Comparison of ENCODE assay signal across 1 cellular context in the genomic region with DNA sequence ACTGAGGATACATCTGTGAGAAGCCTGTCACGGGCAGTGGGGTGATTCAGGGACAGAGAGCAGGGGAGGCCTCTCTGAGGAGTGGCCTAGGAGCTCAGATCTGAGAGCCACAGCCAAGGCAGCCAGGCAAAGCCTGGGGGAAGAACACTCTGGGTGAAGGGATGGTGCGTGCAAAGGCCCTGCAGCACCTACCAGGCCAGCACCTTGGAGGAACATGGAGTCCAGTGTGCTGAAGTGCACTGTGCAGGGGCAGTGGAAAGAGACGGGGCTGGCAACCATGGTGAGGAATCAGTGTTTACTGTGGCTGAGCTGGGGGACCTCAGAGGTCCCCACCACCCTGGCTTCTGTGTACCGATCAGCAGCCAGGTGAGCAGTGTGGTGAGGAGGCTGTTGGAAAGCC.
TF ChIP-seq lines count a peak whose summit lies in the region.

No MANE protein-coding gene starts in this region.

TF ChIP-seq in HEK293, 187 proteins besides CTCF, POLR2A, EP300 and RAD21 (continued from another document):
- TF ChIP-seq, protein P1, sequence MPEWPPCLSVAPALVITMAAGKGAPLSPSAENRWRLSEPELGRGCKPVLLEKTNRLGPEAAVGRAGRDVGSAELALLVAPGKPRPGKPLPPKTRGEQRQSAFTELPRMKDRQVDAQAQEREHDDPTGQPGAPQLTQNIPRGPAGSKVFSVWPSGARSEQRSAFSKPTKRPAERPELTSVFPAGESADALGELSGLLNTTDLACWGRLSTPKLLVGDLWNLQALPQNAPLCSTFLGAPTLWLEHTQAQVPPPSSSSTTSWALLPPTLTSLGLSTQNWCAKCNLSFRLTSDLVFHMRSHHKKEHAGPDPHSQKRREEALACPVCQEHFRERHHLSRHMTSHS (tag by site-specific recombination; IDR thresholded peaks at IDR 0.05): no peak
